ENCODE assay signal across 15 cellular contexts in the genomic region with DNA sequence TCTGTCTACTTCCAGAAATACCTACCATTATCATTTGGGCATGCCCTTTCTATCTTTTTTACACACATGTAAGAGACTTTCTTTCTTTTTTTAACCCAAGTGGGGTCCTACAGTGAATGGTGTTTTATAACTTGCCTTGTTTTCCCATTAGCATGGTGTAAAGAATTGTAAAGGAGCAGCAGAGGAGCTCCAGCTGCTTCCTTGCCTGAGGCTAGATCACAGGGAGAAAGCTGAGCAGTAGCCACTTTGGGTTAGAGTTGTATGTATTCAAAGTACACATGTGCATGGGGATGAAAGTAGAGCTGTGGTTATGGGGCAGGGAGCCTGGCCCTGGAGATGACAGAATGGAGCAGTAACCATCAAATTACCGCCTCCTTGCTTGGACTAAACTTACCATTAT.
DNase-seq lines count a peak whose midpoint lies in the region; TF ChIP-seq lines count a peak whose summit lies in the region.
"Had no signal": no experiment of that assay in that cellular context is flagged by ENCODE, and none has a peak within 500 bp of the region (broad histone marks: within the 10 kb centered on the region; RNA-seq: fewer than 3 reads in every experiment).

No MANE protein-coding gene starts in this region.

- DNase-seq in ELF-1 (ENCODE audit: low read depth, low spot score): peak; percentile 60
- DNase-seq in GM10248 (ENCODE audit: extremely low spot score): no peak
- DNase-seq in RPMI7951 (ENCODE audit: low read depth): peak; percentile 4
- DNase-seq in epidermal melanocyte (ENCODE audit: insufficient read length, low spot score): peak; percentile 44
- DNase-seq in A172 (ENCODE audit: low spot score): no peak
- DNase-seq in nephron progenitor cell: no peak
- DNase-seq: Caco-2; CD4-positive, CD25-positive, alpha-beta regulatory T cell; CD8-positive, alpha-beta T cell; DMS153; DND-41; GDM1; GOT3; HCEC 1CT had no signal

- H3K36me3 Mint-ChIP-seq in nephron progenitor cell (ENCODE audit: low read depth): no peaks in the 10 kb centered on the region
- H3K36me3 Mint-ChIP-seq: CD4-positive, CD25-positive, alpha-beta regulatory T cell; CD8-positive, alpha-beta T cell had no signal

- H3K4me1 Mint-ChIP-seq in nephron progenitor cell: no peaks in the 10 kb centered on the region
- H3K4me1 Mint-ChIP-seq: B cell; CD4-positive, CD25-positive, alpha-beta regulatory T cell had no signal

- no peak overlapping the region for H3K4me3 Mint-ChIP-seq in nephron progenitor cell
- H3K4me3 Mint-ChIP-seq: B cell; CD8-positive, alpha-beta T cell had no signal

- H3K27me3 Mint-ChIP-seq in nephron progenitor cell (ENCODE audit: low read depth, poor library complexity): no peaks in the 10 kb centered on the region
- H3K27me3 Mint-ChIP-seq: B cell; CD4-positive, CD25-positive, alpha-beta regulatory T cell had no signal

- POLR2A ChIA-PET in GM10248 (lab: Yijun Ruan, JAX): no interaction called here

- peaks cover 4% of the 10 kb centered on the region for H3K9me3 Mint-ChIP-seq in nephron progenitor cell

- peak; percentile 1 for TF ChIP-seq CTCF in GM10248 (IDR thresholded peaks at IDR 0.05; ENCODE audit: control extremely low read depth, extremely low read depth, low read depth, missing control alignments)
- no peak for TF ChIP-seq CTCF in nephron progenitor cell (IDR thresholded peaks at IDR 0.05)

- no peak overlapping the region for H3K27ac Mint-ChIP-seq in nephron progenitor cell
- H3K27ac Mint-ChIP-seq: B cell; CD4-positive, CD25-positive, alpha-beta regulatory T cell; CD8-positive, alpha-beta T cell had no signal

- CTCF ChIA-PET in GM10248 (lab: Yijun Ruan, JAX): no interaction called here

Comparison
In these comparisons a context has a peak if more than half of its experiments do, and no peak if none do; other contexts are left out.
1. DNase-seq: peak in ELF-1 (single experiment), RPMI7951 (single experiment) and epidermal melanocyte (single experiment); none in GM10248 (single experiment), A172 (single experiment) and nephron progenitor cell (single experiment).